ENCODE assay signal across 32 cellular contexts in the genomic region with DNA sequence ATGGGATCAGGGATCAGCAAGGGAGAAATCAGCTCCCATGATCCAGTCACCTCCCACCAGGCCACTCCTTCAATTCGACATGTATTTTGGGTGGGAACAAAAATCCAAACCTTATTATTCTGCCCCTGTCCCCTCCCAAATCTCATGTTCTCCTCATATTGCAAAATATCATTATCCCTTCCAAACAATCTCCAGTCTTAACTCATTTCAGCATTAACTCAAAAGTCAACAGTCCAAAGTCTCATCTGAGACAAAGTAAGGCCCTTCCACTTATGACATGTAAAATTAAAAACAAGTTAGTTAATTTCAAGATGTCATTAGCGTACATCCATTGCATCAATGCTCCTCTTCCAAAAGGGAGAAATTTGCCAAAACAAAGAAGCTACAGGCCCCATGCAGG. TPM values are rescaled to one million over a fixed set of nuclear protein-coding genes. Genes with fewer than 3 reads are reported as not detected.
"Had no signal": no experiment of that assay in that cellular context is flagged by ENCODE, and none has a peak within 500 bp of the region (broad histone marks: within the 10 kb centered on the region; RNA-seq: fewer than 3 reads in every experiment).

No MANE protein-coding gene starts in this region.

- DNase-seq: stimulated activated CD4-positive, alpha-beta T cell treated with anti-CD3 and anti-CD28 coated beads, Interleukin-2, amount 100 ng/mL, for 48 hours; stimulated activated CD4-positive, alpha-beta T cell treated with anti-CD3 and anti-CD28 coated beads, Interleukin-4, amount 100 ng/mL, for 1 hour; stimulated activated CD4-positive, alpha-beta T cell treated with anti-CD3 and anti-CD28 coated beads, Interleukin-4, amount 100 ng/mL, for 24 hours; stimulated activated CD4-positive, alpha-beta T cell treated with anti-CD3 and anti-CD28 coated beads, Interleukin-4, amount 100 ng/mL, for 4 hours; stimulated activated CD8-positive, alpha-beta memory T cell treated with anti-CD3 and anti-CD28 coated beads, Interleukin-4, amount 100 ng/mL, for 48 hours; stimulated activated naive B cell treated with anti-CD40 and anti-IgM and Interleukin-4, amounts not matched to agents 10 μg/mL and 1 μg/mL and 100 μg/mL, for 72 hours; stimulated activated naive CD4-positive, alpha-beta T cell; stimulated activated naive CD4-positive, alpha-beta T cell treated with Interleukin-2 at 50 U/mL for 16 hours; stimulated activated naive CD8-positive, alpha-beta T cell treated with anti-CD3 and anti-CD28 coated beads, Interleukin-15, amount 100 ng/mL, for 72 hours; stimulated activated naive CD8-positive, alpha-beta T cell treated with anti-CD3 and anti-CD28 coated beads, Interleukin-15, Interleukin-2, amounts not matched to agents 100 U/mL and 50 U/mL, for 24 hours; stomach; substantia nigra; testis; thyroid gland; tibial artery; transverse colon; trophoblast cell; upper lobe of left lung; upper lobe of right lung; uterus had no signal

- H3K27ac Mint-ChIP-seq: stimulated activated effector memory CD8-positive, alpha-beta T cell treated with anti-CD3 and anti-CD28 coated beads, Interleukin-12 subunit alpha, Interleukin-12 subunit beta, amount 100 ng/mL, for 72 hours; stimulated activated memory B cell treated with anti-CD40 and anti-IgM and Interleukin-4, amounts not matched to agents 10 μg/mL and 1 μg/mL and 100 μg/mL, for 72 hours; stimulated activated naive B cell treated with anti-CD40 and anti-IgM and Interleukin-4, amounts not matched to agents 10 μg/mL and 1 μg/mL and 100 μg/mL, for 72 hours; stimulated activated naive CD8-positive, alpha-beta T cell treated with anti-CD3 and anti-CD28 coated beads, Interleukin-15, Interleukin-2, amounts not matched to agents 100 ng/mL and 50 ng/mL, for 24 hours; type B pancreatic cell had no signal

- H3K4me1 Mint-ChIP-seq: stimulated activated effector memory CD8-positive, alpha-beta T cell treated with anti-CD3 and anti-CD28 coated beads, Interleukin-12 subunit alpha, Interleukin-12 subunit beta, amount 100 ng/mL, for 72 hours; stimulated activated memory B cell treated with anti-CD40 and anti-IgM and Interleukin-4, amounts not matched to agents 10 μg/mL and 1 μg/mL and 100 μg/mL, for 72 hours; stimulated activated naive B cell treated with anti-CD40 and anti-IgM and Interleukin-4, amounts not matched to agents 10 μg/mL and 1 μg/mL and 100 μg/mL, for 72 hours; stimulated activated naive CD8-positive, alpha-beta T cell treated with anti-CD3 and anti-CD28 coated beads, Interleukin-15, amount 100 ng/mL, for 72 hours had no signal

- H3K4me3 ChIP-seq: stomach, suprapubic skin, testis, thoracic aorta, thyroid gland, tibial artery, tibial nerve, transverse colon, upper lobe of left lung, upper lobe of right lung, uterus, vagina had no signal

- H3K27ac ChIP-seq: stomach, suprapubic skin, testis, thoracic aorta, thyroid gland, tibial artery, tibial nerve, transverse colon, upper lobe of left lung, upper lobe of right lung, uterus, vagina had no signal

- H3K4me1 ChIP-seq: stomach, suprapubic skin, testis, thyroid gland, tibial artery, tibial nerve, transverse colon, upper lobe of left lung, upper lobe of right lung, uterus, vagina had no signal

- ATAC-seq: stimulated activated effector memory CD8-positive, alpha-beta T cell treated with anti-CD3 and anti-CD28 coated beads, Interleukin-12 subunit alpha, Interleukin-12 subunit beta, amount 100 ng/mL, for 72 hours; stimulated activated naive B cell treated with anti-CD40 and anti-IgM and Interleukin-4, amounts not matched to agents 10 μg/mL and 1 μg/mL and 100 μg/mL, for 72 hours; stimulated activated naive CD8-positive, alpha-beta T cell treated with anti-CD3 and anti-CD28 coated beads, Interleukin-15, amount 100 ng/mL, for 72 hours; stimulated activated naive CD8-positive, alpha-beta T cell treated with anti-CD3 and anti-CD28 coated beads, Interleukin-15, Interleukin-2, amounts not matched to agents 100 U/mL and 50 U/mL, for 24 hours; upper lobe of right lung had no signal

- H3K4me3 Mint-ChIP-seq: stimulated activated effector memory CD8-positive, alpha-beta T cell treated with anti-CD3 and anti-CD28 coated beads, Interleukin-12 subunit alpha, Interleukin-12 subunit beta, amount 100 ng/mL, for 72 hours; stimulated activated memory B cell treated with anti-CD40 and anti-IgM and Interleukin-4, amounts not matched to agents 10 μg/mL and 1 μg/mL and 100 μg/mL, for 72 hours; stimulated activated naive B cell treated with anti-CD40 and anti-IgM and Interleukin-4, amounts not matched to agents 10 μg/mL and 1 μg/mL and 100 μg/mL, for 72 hours; stimulated activated naive CD8-positive, alpha-beta T cell treated with anti-CD3 and anti-CD28 coated beads, Interleukin-15, amount 100 ng/mL, for 72 hours; stimulated activated naive CD8-positive, alpha-beta T cell treated with anti-CD3 and anti-CD28 coated beads, Interleukin-15, Interleukin-2, amounts not matched to agents 100 ng/mL and 50 ng/mL, for 24 hours; type B pancreatic cell had no signal

- H3K36me3 ChIP-seq: stomach, suprapubic skin, thoracic aorta, thyroid gland, tibial artery, tibial nerve, transverse colon, upper lobe of left lung, upper lobe of right lung, uterus, vagina had no signal

- H3K27me3 Mint-ChIP-seq: stimulated activated memory B cell treated with anti-CD40 and anti-IgM and Interleukin-4, amounts not matched to agents 10 μg/mL and 1 μg/mL and 100 μg/mL, for 72 hours; stimulated activated naive B cell treated with anti-CD40 and anti-IgM and Interleukin-4, amounts not matched to agents 10 μg/mL and 1 μg/mL and 100 μg/mL, for 72 hours; stimulated activated naive CD8-positive, alpha-beta T cell treated with anti-CD3 and anti-CD28 coated beads, Interleukin-15, amount 100 ng/mL, for 72 hours; stimulated activated naive CD8-positive, alpha-beta T cell treated with anti-CD3 and anti-CD28 coated beads, Interleukin-15, Interleukin-2, amounts not matched to agents 100 ng/mL and 50 ng/mL, for 24 hours; type B pancreatic cell had no signal

- FAIRE-seq: urothelium cell line had no signal

- H3K9me3 Mint-ChIP-seq: stimulated activated naive CD8-positive, alpha-beta T cell treated with anti-CD3 and anti-CD28 coated beads, Interleukin-15, Interleukin-2, amounts not matched to agents 100 ng/mL and 50 ng/mL, for 24 hours had no signal

- H3K36me3 Mint-ChIP-seq: stimulated activated effector memory CD8-positive, alpha-beta T cell treated with anti-CD3 and anti-CD28 coated beads, Interleukin-12 subunit alpha, Interleukin-12 subunit beta, amount 100 ng/mL, for 72 hours; stimulated activated memory B cell treated with anti-CD40 and anti-IgM and Interleukin-4, amounts not matched to agents 10 μg/mL and 1 μg/mL and 100 μg/mL, for 72 hours; stimulated activated naive B cell treated with anti-CD40 and anti-IgM and Interleukin-4, amounts not matched to agents 10 μg/mL and 1 μg/mL and 100 μg/mL, for 72 hours; type B pancreatic cell had no signal

- H3K9me3 ChIP-seq: stomach, suprapubic skin, testis, thoracic aorta, thyroid gland, tibial artery, transverse colon, upper lobe of left lung, upper lobe of right lung, uterus had no signal

- H3K27me3 ChIP-seq: stomach, suprapubic skin, testis, thyroid gland, tibial artery, tibial nerve, transverse colon, upper lobe of left lung, upper lobe of right lung, uterus, vagina had no signal

RNA-seq across cellular contexts. Expression of gene UGT2B4, which starts 22.0 kb away (rescaled TPM):
- total RNA-seq: subcutaneous adipose tissue, temporal lobe, testis, thoracic aorta, thyroid gland, tibial nerve, transverse colon, upper lobe of right lung, urinary bladder, uterus, vagina had no signal
- polyA plus RNA-seq: stomach had no signal
